In the genomic region with DNA sequence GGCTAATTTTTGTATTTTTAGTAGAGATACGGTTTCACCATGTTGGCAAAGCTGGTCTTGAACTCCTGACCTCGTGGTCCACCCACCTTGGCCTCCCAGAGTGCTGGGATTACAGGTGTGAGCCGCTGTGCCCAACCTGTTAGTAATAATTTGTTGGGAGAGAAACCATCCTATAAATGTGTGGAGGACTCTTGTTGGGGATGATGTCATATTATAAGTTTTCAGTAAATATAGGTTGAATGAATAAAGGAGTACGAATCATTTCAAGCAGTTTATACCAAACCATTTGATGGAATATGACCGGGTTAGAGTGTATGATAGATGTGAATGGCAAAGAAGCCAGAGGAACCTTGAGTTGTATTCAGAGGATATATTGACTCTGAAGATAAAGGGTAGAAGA, we compare ENCODE assay signal across 2 cellular contexts.
TF ChIP-seq lines count a peak whose summit lies in the region.

No MANE protein-coding gene starts in this region.

TF ChIP-seq in HepG2, 621 proteins besides CTCF, POLR2A, EP300 and RAD21 (continued from another document):
- TF ChIP-seq, protein P1, sequence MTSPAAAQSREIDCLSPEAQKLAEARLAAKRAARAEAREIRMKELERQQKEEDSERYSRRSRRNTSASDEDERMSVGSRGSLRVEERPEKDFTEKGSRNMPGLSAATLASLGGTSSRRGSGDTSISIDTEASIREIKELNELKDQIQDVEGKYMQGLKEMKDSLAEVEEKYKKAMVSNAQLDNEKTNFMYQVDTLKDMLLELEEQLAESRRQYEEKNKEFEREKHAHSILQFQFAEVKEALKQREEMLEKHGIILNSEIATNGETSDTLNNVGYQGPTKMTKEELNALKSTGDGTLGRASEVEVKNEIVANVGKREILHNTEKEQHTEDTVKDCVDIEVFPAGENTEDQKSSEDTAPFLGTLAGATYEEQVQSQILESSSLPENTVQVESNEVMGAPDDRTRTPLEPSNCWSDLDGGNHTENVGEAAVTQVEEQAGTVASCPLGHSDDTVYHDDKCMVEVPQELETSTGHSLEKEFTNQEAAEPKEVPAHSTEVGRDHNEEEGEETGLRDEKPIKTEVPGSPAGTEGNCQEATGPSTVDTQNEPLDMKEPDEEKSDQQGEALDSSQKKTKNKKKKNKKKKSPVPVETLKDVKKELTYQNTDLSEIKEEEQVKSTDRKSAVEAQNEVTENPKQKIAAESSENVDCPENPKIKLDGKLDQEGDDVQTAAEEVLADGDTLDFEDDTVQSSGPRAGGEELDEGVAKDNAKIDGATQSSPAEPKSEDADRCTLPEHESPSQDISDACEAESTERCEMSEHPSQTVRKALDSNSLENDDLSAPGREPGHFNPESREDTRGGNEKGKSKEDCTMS (CRISPR knock-in tag; conservative IDR thresholded peaks at IDR 0.05): no peak
- TF ChIP-seq ZNF17 (CRISPR knock-in tag; IDR thresholded peaks at IDR 0.05): no peak
- no peak for TF ChIP-seq ZC3H13 (CRISPR knock-in tag; IDR thresholded peaks at IDR 0.05)
- TF ChIP-seq KDM4B (CRISPR knock-in tag; IDR thresholded peaks at IDR 0.05): no peak
TF ChIP-seq in HepG2: peak in this region for 1.

TF ChIP-seq in K562, 482 proteins besides CTCF, POLR2A, EP300 and RAD21 (continued from another document):
- TF ChIP-seq, protein P2, sequence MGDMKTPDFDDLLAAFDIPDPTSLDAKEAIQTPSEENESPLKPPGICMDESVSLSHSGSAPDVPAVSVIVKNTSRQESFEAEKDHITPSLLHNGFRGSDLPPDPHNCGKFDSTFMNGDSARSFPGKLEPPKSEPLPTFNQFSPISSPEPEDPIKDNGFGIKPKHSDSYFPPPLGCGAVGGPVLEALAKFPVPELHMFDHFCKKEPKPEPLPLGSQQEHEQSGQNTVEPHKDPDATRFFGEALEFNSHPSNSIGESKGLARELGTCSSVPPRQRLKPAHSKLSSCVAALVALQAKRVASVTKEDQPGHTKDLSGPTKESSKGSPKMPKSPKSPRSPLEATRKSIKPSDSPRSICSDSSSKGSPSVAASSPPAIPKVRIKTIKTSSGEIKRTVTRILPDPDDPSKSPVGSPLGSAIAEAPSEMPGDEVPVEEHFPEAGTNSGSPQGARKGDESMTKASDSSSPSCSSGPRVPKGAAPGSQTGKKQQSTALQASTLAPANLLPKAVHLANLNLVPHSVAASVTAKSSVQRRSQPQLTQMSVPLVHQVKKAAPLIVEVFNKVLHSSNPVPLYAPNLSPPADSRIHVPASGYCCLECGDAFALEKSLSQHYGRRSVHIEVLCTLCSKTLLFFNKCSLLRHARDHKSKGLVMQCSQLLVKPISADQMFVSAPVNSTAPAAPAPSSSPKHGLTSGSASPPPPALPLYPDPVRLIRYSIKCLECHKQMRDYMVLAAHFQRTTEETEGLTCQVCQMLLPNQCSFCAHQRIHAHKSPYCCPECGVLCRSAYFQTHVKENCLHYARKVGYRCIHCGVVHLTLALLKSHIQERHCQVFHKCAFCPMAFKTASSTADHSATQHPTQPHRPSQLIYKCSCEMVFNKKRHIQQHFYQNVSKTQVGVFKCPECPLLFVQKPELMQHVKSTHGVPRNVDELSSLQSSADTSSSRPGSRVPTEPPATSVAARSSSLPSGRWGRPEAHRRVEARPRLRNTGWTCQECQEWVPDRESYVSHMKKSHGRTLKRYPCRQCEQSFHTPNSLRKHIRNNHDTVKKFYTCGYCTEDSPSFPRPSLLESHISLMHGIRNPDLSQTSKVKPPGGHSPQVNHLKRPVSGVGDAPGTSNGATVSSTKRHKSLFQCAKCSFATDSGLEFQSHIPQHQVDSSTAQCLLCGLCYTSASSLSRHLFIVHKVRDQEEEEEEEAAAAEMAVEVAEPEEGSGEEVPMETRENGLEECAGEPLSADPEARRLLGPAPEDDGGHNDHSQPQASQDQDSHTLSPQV (IDR thresholded peaks at IDR 0.05): no peak
- no peak for TF ChIP-seq ZNF707 (CRISPR knock-in tag; conservative IDR thresholded peaks at IDR 0.05)
- TF ChIP-seq, protein P3, sequence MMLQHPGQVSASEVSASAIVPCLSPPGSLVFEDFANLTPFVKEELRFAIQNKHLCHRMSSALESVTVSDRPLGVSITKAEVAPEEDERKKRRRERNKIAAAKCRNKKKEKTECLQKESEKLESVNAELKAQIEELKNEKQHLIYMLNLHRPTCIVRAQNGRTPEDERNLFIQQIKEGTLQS (IDR thresholded peaks at IDR 0.05): peak; percentile 31; the same call in 1 of the 2 replicates
- TF ChIP-seq, protein P3 (CRISPR knock-in tag; conservative IDR thresholded peaks at IDR 0.05): no peak
